18 cellular contexts compared by ENCODE assay signal in the genomic region with DNA sequence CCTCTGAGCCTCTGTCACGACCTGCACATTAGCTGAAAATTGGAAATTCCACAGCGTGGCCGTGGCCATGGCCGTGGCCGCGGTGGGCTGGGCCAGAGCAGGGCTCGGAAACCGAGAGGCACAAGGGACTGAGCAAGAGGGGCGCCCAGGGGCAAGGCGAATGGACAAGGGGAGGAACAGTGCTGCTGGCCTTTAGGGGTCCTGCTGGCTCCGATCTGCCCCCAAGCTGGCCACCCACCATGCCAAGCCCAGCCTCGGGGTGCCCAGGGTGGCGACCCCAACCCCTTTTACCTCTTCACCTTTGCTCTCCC.
DNase-seq lines count a peak whose midpoint lies in the region; ATAC-seq, FAIRE-seq and TF ChIP-seq lines count a peak whose summit lies in the region.
"Had no signal": no experiment of that assay in that cellular context is flagged by ENCODE, and none has a peak within 500 bp of the region (broad histone marks: within the 10 kb centered on the region; RNA-seq: fewer than 3 reads in every experiment).

No MANE protein-coding gene starts in this region.

- no peak overlapping the region for H3K4ac ChIP-seq in neuronal stem cell (ENCODE audit: low read length)

- peak overlapping the region; percentile 66 for H3K23ac ChIP-seq in neuronal stem cell (ENCODE audit: low read depth, low read length, poor library complexity)

- H3K79me1 ChIP-seq in neuronal stem cell (ENCODE audit: low read depth, low read length), result no peaks in the 10 kb centered on the region

- ATAC-seq in GM21367 (IDR thresholded peaks at IDR 0.05; ENCODE audit: unreplicated experiment), result no peak
- no peak for ATAC-seq in GM19395 (IDR thresholded peaks at IDR 0.05; ENCODE audit: unreplicated experiment)
- ATAC-seq: A549 had no signal

- H3K9ac ChIP-seq in astrocyte (ENCODE audit: low read length) (no peak overlapping the region), neuronal stem cell (ENCODE audit: low read depth, low read length, poor library complexity) (no peak overlapping the region)

- H3K4me1 ChIP-seq in astrocyte (ENCODE audit: insufficient read depth, low read length), result no peaks in the 10 kb centered on the region
- H3K4me1 ChIP-seq in iPS DF 6.9 (ENCODE audit: control insufficient read depth, insufficient read depth, low read length), result peaks cover 2% of the 10 kb centered on the region
- H3K4me1 ChIP-seq in neuronal stem cell (ENCODE audit: control insufficient read depth in 2 of 2, insufficient read depth in 1 of 2, low read depth in 1 of 2, low read length in 2 of 2), result no peaks in the 10 kb centered on the region
- H3K4me1 ChIP-seq: A549, Peyer's patch had no signal

- no peak overlapping the region for H2BK120ac ChIP-seq in neuronal stem cell (ENCODE audit: low read depth, low read length)

- H3K36me3 ChIP-seq in H7 (replicated peaks; ENCODE audit: control insufficient read depth, insufficient read depth, low read length) (no peaks in the 10 kb centered on the region), astrocyte (ENCODE audit: insufficient read depth, low read length) (no peaks in the 10 kb centered on the region), iPS DF 6.9 (ENCODE audit: control insufficient read depth, insufficient read depth, low read length) (no peaks in the 10 kb centered on the region), neuronal stem cell (replicated peaks in 1 of 2; ENCODE audit: control insufficient read depth in 2 of 2, insufficient read depth in 2 of 2, low read length in 2 of 2) (no peaks in the 10 kb centered on the region)
- H3K36me3 ChIP-seq: Peyer's patch had no signal

- no peak overlapping the region for H2AK5ac ChIP-seq in neuronal stem cell (ENCODE audit: low read depth, low read length)

- no peak for TF ChIP-seq CTCF in astrocyte (IDR thresholded peaks at IDR 0.05; ENCODE audit: insufficient read depth, low read depth, low read length)

- H4K8ac ChIP-seq in neuronal stem cell (ENCODE audit: low read depth, low read length), result no peak overlapping the region

- H2BK12ac ChIP-seq in neuronal stem cell (ENCODE audit: low read length), result peak overlapping the region; percentile 30

- H2AFZ ChIP-seq in astrocyte (ENCODE audit: low read depth, low read length) (peak overlapping the region; percentile 71), neuronal stem cell (ENCODE audit: low read length) (no peak overlapping the region)

- H3K27ac ChIP-seq in astrocyte (ENCODE audit: low read depth, low read length) (no peak overlapping the region), iPS DF 6.9 (ENCODE audit: low read length) (no peak overlapping the region), neuronal stem cell (replicated peaks; ENCODE audit: low read length) (no peak overlapping the region)
- H3K27ac ChIP-seq: A549, C4-2B, Peyer's patch had no signal

- no peaks in the 10 kb centered on the region for H3K9me3 ChIP-seq in astrocyte (ENCODE audit: insufficient read depth, low read depth, low read length)
- H3K9me3 ChIP-seq in iPS DF 6.9 (ENCODE audit: control insufficient read depth, insufficient read depth, low read length), result no peaks in the 10 kb centered on the region
- no peaks in the 10 kb centered on the region for H3K9me3 ChIP-seq in neuronal stem cell (replicated peaks in 1 of 2; ENCODE audit: control insufficient read depth in 2 of 2, insufficient read depth in 1 of 2, low read depth in 1 of 2, low read length in 2 of 2)
- H3K9me3 ChIP-seq: A549, Peyer's patch had no signal

- H3K36me3 Mint-ChIP-seq in astrocyte (ENCODE audit: low read depth, unreplicated experiment), result no peaks in the 10 kb centered on the region

- no peak for FAIRE-seq in astrocyte (lab: Jason Lieb, UNC)
- FAIRE-seq: A549, GM18507 had no signal

- H3K27ac Mint-ChIP-seq in astrocyte (ENCODE audit: unreplicated experiment), result no peak overlapping the region

- no peaks in the 10 kb centered on the region; the same call in 1 of the 2 replicates for H3K27me3 ChIP-seq in H7 (ENCODE audit: control insufficient read depth, insufficient read depth, low read length)
- H3K27me3 ChIP-seq in astrocyte (ENCODE audit: insufficient read depth, low read length), result peaks cover 24% of the 10 kb centered on the region
- H3K27me3 ChIP-seq in iPS DF 6.9 (ENCODE audit: control insufficient read depth, insufficient read depth, low read length), result no peaks in the 10 kb centered on the region
- H3K27me3 ChIP-seq in neuronal stem cell (ENCODE audit: control insufficient read depth in 3 of 3, insufficient read depth in 3 of 3, low read depth in 1 of 3, low read length in 3 of 3), result peaks cover 0 to 56% (median 9%) of the 10 kb centered on the region in 3 experiments
- H3K27me3 ChIP-seq: Peyer's patch had no signal

- no peaks in the 10 kb centered on the region for H3K79me2 ChIP-seq in astrocyte (ENCODE audit: insufficient read depth, low read length)

- H3K27me3 Mint-ChIP-seq in astrocyte (ENCODE audit: low read depth, unreplicated experiment), result peaks cover 49% of the 10 kb centered on the region

- peak overlapping the region; percentile 26 for H2BK15ac ChIP-seq in neuronal stem cell (ENCODE audit: low read length)

- H3K14ac ChIP-seq in neuronal stem cell (ENCODE audit: low read length), result no peak overlapping the region

- H3K4me3 Mint-ChIP-seq in astrocyte (ENCODE audit: unreplicated experiment), result peak overlapping the region; percentile 45

- no peak overlapping the region for H2BK5ac ChIP-seq in neuronal stem cell (ENCODE audit: low read length)

- H4K91ac ChIP-seq in neuronal stem cell (ENCODE audit: low read depth, low read length, poor library complexity), result no peak overlapping the region

- H3K4me1 Mint-ChIP-seq in astrocyte (ENCODE audit: low read depth, unreplicated experiment), result no peaks in the 10 kb centered on the region

- DNase-seq in H7, result peak; percentile 71
- DNase-seq in astrocyte (ENCODE audit: low read depth), result no peak
- no peak for DNase-seq in iPS DF 6.9 (ENCODE audit: low read depth, low spot score)
- DNase-seq in neuronal stem cell (ENCODE audit: low spot score), result no peak
- no peak for DNase-seq in activated naive CD4-positive, alpha-beta T cell treated with Interleukin-2 at 50 U/mL for 16 hours
- no peak for DNase-seq in stimulated activated CD4-positive, alpha-beta T cell treated with anti-CD3 and anti-CD28 coated beads, Interleukin-12 subunit alpha, Interleukin-12 subunit beta, amount 100 ng/mL, for 4 hours
- DNase-seq: COR-L47, DMS53, MM.1S, NCI-H187 treated with DMSO at 0.1 percent for 48 hours, NCI-H774, Peyer's patch, Right ventricle myocardium superior had no signal

- H3K4me3 ChIP-seq in H7 (ENCODE audit: insufficient read depth, low read depth, low read length), result peak overlapping the region; percentile 41
- H3K4me3 ChIP-seq in astrocyte (ENCODE audit: insufficient read depth, low read depth, low read length), result peak overlapping the region; percentile 23
- H3K4me3 ChIP-seq in iPS DF 6.9 (ENCODE audit: low read length), result peak overlapping the region; percentile 4; the same call in 1 of the 2 replicates
- H3K4me3 ChIP-seq in neuronal stem cell (ENCODE audit: low read length in 2 of 2), result no peak overlapping the region
- H3K4me3 ChIP-seq: A549, Peyer's patch had no signal

- WGBS in iPS DF 6.9 (ENCODE audit: insufficient coverage, insufficient read length), result no CpG with 5 or more reads among the region's 13 CpGs
- WGBS in neuronal stem cell (ENCODE audit: extremely low coverage in 2 of 2, insufficient read length in 2 of 2, insufficient replicate concordance in 1 of 2), 2 donors, result no CpG with 5 or more reads among the region's 13 CpGs

- peak overlapping the region; percentile 32 for H3K18ac ChIP-seq in neuronal stem cell (ENCODE audit: low read length)

- H3K9me3 Mint-ChIP-seq in astrocyte (ENCODE audit: unreplicated experiment), result no peaks in the 10 kb centered on the region

- H4K20me1 ChIP-seq in astrocyte (ENCODE audit: insufficient read depth, low read length), result no peaks in the 10 kb centered on the region

- H3K4me2 ChIP-seq in astrocyte (ENCODE audit: low read length) (peak overlapping the region; percentile 75), neuronal stem cell (ENCODE audit: insufficient read depth, low read length, poor library complexity, severe bottlenecking) (no peak overlapping the region)
- H3K4me2 ChIP-seq: A549 had no signal

Comparison
In these comparisons a context has a peak if more than half of its experiments do, and no peak if none do; other contexts are left out.
1. H3K4me3 ChIP-seq: peak in H7 (single experiment), astrocyte (single experiment) and iPS DF 6.9 (single experiment); none in neuronal stem cell (0 of 2).